In the genomic region with DNA sequence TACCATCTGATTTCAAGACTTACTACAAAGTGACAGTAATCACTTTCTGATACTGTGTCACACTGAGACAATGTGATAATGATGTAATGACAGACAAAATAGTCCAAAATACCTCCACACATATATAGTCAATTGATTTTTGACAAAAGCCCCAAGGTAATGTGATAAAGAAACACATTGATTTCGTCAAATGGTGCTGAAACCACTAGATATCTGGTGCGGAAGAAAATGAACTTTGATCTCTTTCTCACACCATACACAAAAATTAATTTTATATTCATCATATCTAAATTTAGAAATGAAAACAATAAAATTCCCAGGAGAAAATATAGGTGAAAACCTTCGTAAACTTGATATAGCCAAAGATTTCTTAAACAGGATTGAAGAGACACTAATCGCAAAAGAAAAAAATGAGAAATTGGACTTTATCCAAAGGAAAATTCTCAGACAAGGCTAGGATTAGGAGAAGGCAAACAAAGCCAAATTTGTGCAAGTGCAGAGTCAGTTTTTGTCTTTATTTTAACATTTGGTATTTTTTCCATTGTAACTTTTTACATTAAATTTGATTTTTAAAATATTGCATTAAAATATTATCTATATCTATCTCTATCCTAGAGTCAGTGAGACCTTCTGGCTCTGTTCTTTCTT, we compare ENCODE assay signal across 22 cellular contexts.
"Had no signal": no experiment of that assay in that cellular context is flagged by ENCODE, and none has a peak within 500 bp of the region (broad histone marks: within the 10 kb centered on the region; RNA-seq: fewer than 3 reads in every experiment).

No MANE protein-coding gene starts in this region.

- H3K27ac ChIP-seq: dorsolateral prefrontal cortex, foreskin keratinocyte, gastroesophageal sphincter, hepatocyte, left lung, neural progenitor cell, prostate gland, right atrium auricular region, transverse colon, upper lobe of right lung, uterus had no signal

- H3K36me3 ChIP-seq: gastroesophageal sphincter, heart left ventricle, left lung, neural progenitor cell, prostate gland, right atrium auricular region, transverse colon, upper lobe of right lung, uterus had no signal

- H3K4me2 ChIP-seq: hepatocyte, neural progenitor cell had no signal

- H3K79me2 ChIP-seq: hepatocyte had no signal

- H3K4me3 ChIP-seq: dorsolateral prefrontal cortex, gastroesophageal sphincter, heart left ventricle, hepatocyte, left lung, mucosa of descending colon, neural progenitor cell, prostate gland, right atrium auricular region, transverse colon, upper lobe of right lung, uterus had no signal

- H3K4me1 ChIP-seq: foreskin keratinocyte, left lung, prostate gland, right atrium auricular region, transverse colon, upper lobe of right lung, uterus had no signal

- H3K9me3 ChIP-seq: gastroesophageal sphincter, left lung, mucosa of descending colon, prostate gland, right atrium auricular region, transverse colon, upper lobe of right lung, uterus had no signal

- H3K9ac ChIP-seq: neural progenitor cell had no signal

- FAIRE-seq: colon, islet of Langerhans had no signal

- H3K27me3 ChIP-seq: foreskin keratinocyte, gastroesophageal sphincter, heart left ventricle, hepatocyte, left lung, neural progenitor cell, right atrium auricular region, transverse colon, upper lobe of right lung, uterus had no signal

- DNase-seq: dorsolateral prefrontal cortex; effector CD4-positive, alpha-beta T cell; heart left ventricle; left cardiac atrium; left lung; mesenchymal stem cell; mucosa of descending colon; naive thymus-derived CD4-positive, alpha-beta T cell; stimulated activated CD4-positive, alpha-beta T cell treated with anti-CD3 and anti-CD28 coated beads, Interleukin-2, amount 100 ng/mL, for 48 hours; stimulated activated naive B cell treated with anti-CD40 and anti-IgM and Interleukin-4, amounts not matched to agents 10 μg/mL and 1 μg/mL and 100 μg/mL, for 72 hours; transverse colon; upper lobe of right lung; uterus had no signal

- ATAC-seq: foreskin keratinocyte; gastroesophageal sphincter; heart left ventricle; left cardiac atrium; left lung; mucosa of descending colon; naive thymus-derived CD4-positive, alpha-beta T cell; sciatic nerve; stimulated activated naive B cell treated with anti-CD40 and anti-IgM and Interleukin-4, amounts not matched to agents 10 μg/mL and 1 μg/mL and 100 μg/mL, for 72 hours; upper lobe of right lung had no signal

- H2AFZ ChIP-seq: hepatocyte had no signal
